In the genomic region with DNA sequence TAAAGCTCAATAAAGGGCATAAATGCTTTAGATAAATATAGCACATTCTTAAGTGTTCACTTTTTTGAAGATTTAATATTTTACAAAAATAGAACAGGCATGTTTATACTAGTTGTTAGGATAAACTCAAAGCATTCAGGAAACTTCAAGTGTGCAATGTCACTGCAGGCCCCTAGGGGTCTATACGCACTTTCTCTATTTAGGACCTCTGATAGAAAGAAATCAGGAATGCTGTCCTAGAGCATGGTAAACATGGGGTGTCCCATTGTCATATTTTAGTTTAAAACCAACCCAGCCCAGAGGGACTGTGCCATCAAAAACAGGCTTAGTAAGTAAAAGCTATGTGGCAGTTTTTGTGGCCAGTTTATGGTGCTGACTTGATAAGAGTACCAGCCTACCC, we compare ENCODE assay signal across 11 cellular contexts.
DNase-seq lines count a peak whose midpoint lies in the region; ATAC-seq, FAIRE-seq and TF ChIP-seq lines count a peak whose summit lies in the region.
"Had no signal": no experiment of that assay in that cellular context is flagged by ENCODE, and none has a peak within 500 bp of the region (broad histone marks: within the 10 kb centered on the region; RNA-seq: fewer than 3 reads in every experiment).

No MANE protein-coding gene starts in this region.

- no peaks in the 10 kb centered on the region for H3K27me3 ChIP-seq in pancreas

- H3K4me1 Mint-ChIP-seq in glutamatergic neuron (ENCODE audit: low read depth, unreplicated experiment), result no peaks in the 10 kb centered on the region

- WGBS in pancreas, 2 donors, result 80 to 88% methylated on average over 1 of the region's 1 CpG

- TF ChIP-seq CTCF in AG09309 (IDR thresholded peaks at IDR 0.05; ENCODE audit: control insufficient read depth, insufficient read depth, low read depth, low read length, missing control alignments) (peak; percentile 17), GM13977 (IDR thresholded peaks at IDR 0.05; ENCODE audit: extremely low read depth, insufficient read depth, missing control alignments) (peak; percentile 29), RWPE1 (conservative IDR thresholded peaks at IDR 0.05; ENCODE audit: low read depth) (no peak; the same call in 1 of the 2 replicates), glutamatergic neuron (IDR thresholded peaks at IDR 0.05; ENCODE audit: partially characterized antibody, unreplicated experiment) (peak; percentile 80), pancreas (IDR thresholded peaks at IDR 0.05) (no peak)

- POLR2A ChIA-PET in RWPE1 (lab: Yijun Ruan, JAX; ENCODE audit: low non-redundant PET), result no interaction called here

- H3K36me3 ChIP-seq in pancreas, result no peaks in the 10 kb centered on the region

- H3K27ac ChIP-seq in RWPE1, result no peak overlapping the region
- H3K27ac ChIP-seq in pancreas, result no peak overlapping the region

- intact Hi-C loops in pancreas (cut with DNase I), result no loop called here

- H3K9me3 Mint-ChIP-seq in glutamatergic neuron (ENCODE audit: unreplicated experiment), result no peaks in the 10 kb centered on the region

- CTCF ChIA-PET in RWPE1 (lab: Yijun Ruan, JAX), result interaction anchor here (0.5 kb wide), 1 partner anchor 450 kb away, joined by 3 read pairs; no protein-coding TSS in a partner anchor

- in situ Hi-C loops in GM13977 (cut with MboI; ENCODE audit: low pct_unique_long_range_greater_than_20kb, low sequenced_read_pairs, unreplicated experiment), result no loop called here

- H3K9me3 ChIP-seq in pancreas, result no peaks in the 10 kb centered on the region

- H3K36me3 Mint-ChIP-seq in glutamatergic neuron (ENCODE audit: unreplicated experiment), result no peaks in the 10 kb centered on the region
- H3K36me3 Mint-ChIP-seq: CD14-positive monocyte had no signal

- no peaks in the 10 kb centered on the region for H3K27me3 Mint-ChIP-seq in glutamatergic neuron (ENCODE audit: unreplicated experiment)

- no peak overlapping the region for H3K27ac Mint-ChIP-seq in glutamatergic neuron (ENCODE audit: unreplicated experiment)
- H3K27ac Mint-ChIP-seq: CD14-positive monocyte had no signal

- ATAC-seq in pancreas (no peak), HG03378 (IDR thresholded peaks at IDR 0.05; ENCODE audit: unreplicated experiment) (no peak), GM18861 (IDR thresholded peaks at IDR 0.05; ENCODE audit: unreplicated experiment) (no peak)

- H3K4me3 Mint-ChIP-seq in glutamatergic neuron (ENCODE audit: unreplicated experiment), result no peak overlapping the region
- H3K4me3 Mint-ChIP-seq: CD14-positive monocyte had no signal

- FAIRE-seq in pancreas (lab: Jason Lieb, UNC), result no peak

- no peaks in the 10 kb centered on the region for H3K4me1 ChIP-seq in pancreas

- DNase-seq in AG09309 (ENCODE audit: low read depth), result no peak
- DNase-seq in GM13977 (ENCODE audit: low spot score), result no peak
- peak; percentile 12 for DNase-seq in RWPE1 (ENCODE audit: low spot score)
- DNase-seq in glutamatergic neuron, result no peak
- no peak for DNase-seq in pancreas
- no peak for DNase-seq in activated T-cell treated with anti-CD3 and anti-CD28 coated beads, Interleukin-2, amount 50 U/mL, for 48 hours
- DNase-seq: anterior cingulate cortex, NCI-H510A treated with DMSO at 0.1 percent for 48 hours had no signal

- H3K4me3 ChIP-seq in AG09309 (ENCODE audit: control insufficient read depth, low read depth, low read length) (no peak overlapping the region), pancreas (no peak overlapping the region)

Comparison
In these comparisons a context has a peak if more than half of its experiments do, and no peak if none do; other contexts are left out.
1. CTCF ChIP-seq: peak in AG09309 (single experiment), GM13977 (single experiment) and glutamatergic neuron (single experiment); none in RWPE1 (single experiment) and pancreas (0 of 4).